In the genomic region with DNA sequence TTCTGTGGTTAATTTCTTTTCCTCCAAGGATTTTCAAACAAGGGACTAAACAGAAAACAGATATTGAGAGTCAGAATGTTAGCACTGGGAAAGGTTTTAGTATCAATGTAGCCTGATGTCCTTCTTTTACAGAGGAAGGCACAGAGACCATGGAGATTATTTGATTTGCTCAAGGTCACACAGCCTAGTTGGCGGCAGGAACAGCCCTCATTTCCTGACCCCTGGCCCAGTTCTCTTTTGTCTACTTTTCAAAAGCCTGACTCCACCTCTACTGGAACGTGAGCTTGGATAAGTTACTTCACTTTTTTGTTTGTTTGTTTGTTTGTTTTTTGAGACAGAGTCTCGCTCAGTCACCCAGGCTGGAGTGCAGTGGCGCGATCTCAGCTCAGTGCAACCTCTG, we compare ENCODE assay signal across 31 cellular contexts. TPM values are rescaled to one million over a fixed set of nuclear protein-coding genes. Genes with fewer than 3 reads are reported as not detected.
"Had no signal": no experiment of that assay in that cellular context is flagged by ENCODE, and none has a peak within 500 bp of the region (broad histone marks: within the 10 kb centered on the region; RNA-seq: fewer than 3 reads in every experiment).

No MANE protein-coding gene starts in this region.

- H3K36me3 ChIP-seq: SJSA1 had no signal

- H3K4me3 ChIP-seq: SJSA1 had no signal

- H3K9me3 ChIP-seq: SJSA1, SK-N-SH had no signal

- H3K27ac Mint-ChIP-seq: activated CD4-positive, alpha-beta T cell treated with anti-CD3 and anti-CD28 coated beads for 36 hours; activated CD4-positive, alpha-beta T cell treated with anti-CD3 and anti-CD28 coated beads, Interleukin-2, amount 10 ng/mL, durations not matched to agents 7 days and 5 days; activated CD8-positive, alpha-beta T cell treated with anti-CD3 and anti-CD28 coated beads, Interleukin-2, amount 10 ng/mL, durations not matched to agents 7 days and 5 days; activated naive CD4-positive, alpha-beta T cell treated with anti-CD3 and anti-CD28 coated beads, Interleukin-2, amount 10 ng/mL, durations not matched to agents 7 days and 5 days; activated naive CD8-positive, alpha-beta T cell; activated naive CD8-positive, alpha-beta T cell treated with anti-CD3 and anti-CD28 coated beads, Interleukin-2, amount 50 U/mL, for 24 hours; brain; T-helper 1 cell treated with Interleukin-12 subunit alpha and Interleukin-12 subunit beta and Interleukin-4 antibody, amounts not matched to agents 30 μg/mL and 1 μg/mL, for 36 hours; T-helper 2 cell treated with Interferon-gamma antibody and Interleukin-4, amounts not matched to agents 5 μg/mL and 100 μg/mL, for 36 hours had no signal

- ATAC-seq: activated CD4-positive, alpha-beta T cell treated with anti-CD3 and anti-CD28 coated beads for 36 hours; activated CD4-positive, CD25-positive, alpha-beta regulatory T cell treated with anti-CD3 and anti-CD28 coated beads, Interleukin-2, amount 50 U/mL, for 24 hours; activated CD8-positive, alpha-beta T cell treated with anti-CD3 and anti-CD28 coated beads, Interleukin-2, amount 10 ng/mL, durations not matched to agents 7 days and 5 days; activated naive CD8-positive, alpha-beta T cell treated with anti-CD3 and anti-CD28 coated beads, Interleukin-2, amount 50 U/mL, for 24 hours had no signal

- H3K27ac ChIP-seq: SJSA1 had no signal

- H3K36me3 Mint-ChIP-seq: activated naive CD4-positive, alpha-beta T cell treated with anti-CD3 and anti-CD28 coated beads, Interleukin-2, amount 10 ng/mL, durations not matched to agents 7 days and 5 days; activated naive CD8-positive, alpha-beta T cell; brain had no signal

- H3K9me3 Mint-ChIP-seq: activated CD4-positive, alpha-beta T cell treated with anti-CD3 and anti-CD28 coated beads, Interleukin-2, amount 10 ng/mL, durations not matched to agents 7 days and 5 days; activated naive CD4-positive, alpha-beta T cell treated with anti-CD3 and anti-CD28 coated beads, Interleukin-2, amount 10 ng/mL, durations not matched to agents 7 days and 5 days; activated naive CD8-positive, alpha-beta T cell treated with anti-CD3 and anti-CD28 coated beads, Interleukin-2, amount 50 U/mL, for 24 hours; brain; T-helper 1 cell treated with Interleukin-12 subunit alpha and Interleukin-12 subunit beta and Interleukin-4 antibody, amounts not matched to agents 30 μg/mL and 1 μg/mL, for 36 hours; T-helper 2 cell treated with Interferon-gamma antibody and Interleukin-4, amounts not matched to agents 5 μg/mL and 100 μg/mL, for 36 hours had no signal

- H3K4me1 Mint-ChIP-seq: activated CD4-positive, alpha-beta T cell treated with anti-CD3 and anti-CD28 coated beads for 36 hours; activated CD4-positive, alpha-beta T cell treated with anti-CD3 and anti-CD28 coated beads, Interleukin-2, amount 10 ng/mL, durations not matched to agents 7 days and 5 days; activated naive CD4-positive, alpha-beta T cell treated with anti-CD3 and anti-CD28 coated beads, Interleukin-2, amount 10 ng/mL, durations not matched to agents 7 days and 5 days; activated naive CD8-positive, alpha-beta T cell treated with anti-CD3 and anti-CD28 coated beads, Interleukin-2, amount 50 U/mL, for 24 hours; brain had no signal

- DNase-seq: activated CD4-positive, alpha-beta T cell treated with anti-CD3 and anti-CD28 coated beads for 36 hours; activated CD4-positive, alpha-beta T cell treated with anti-CD3 and anti-CD28 coated beads, Interleukin-2, amount 10 ng/mL, durations not matched to agents 7 days and 5 days; activated CD4-positive, alpha-beta T cell treated with anti-CD3 and anti-CD28 coated beads, Interleukin-2, amount 50 U/mL, for 48 hours; activated CD8-positive, alpha-beta memory T cell treated with anti-CD3 and anti-CD28 coated beads, Interleukin-2, amount 50 U/mL, for 48 hours; activated CD8-positive, alpha-beta T cell treated with anti-CD3 and anti-CD28 coated beads, Interleukin-2, amount 10 ng/mL, durations not matched to agents 7 days and 5 days; activated effector memory CD4-positive, alpha-beta T cell treated with Interleukin-2 at 50 U/mL for 16 hours; activated naive CD4-positive, alpha-beta T cell treated with anti-CD3 and anti-CD28 coated beads, Interleukin-2, amount 10 ng/mL, durations not matched to agents 7 days and 5 days; activated naive CD8-positive, alpha-beta T cell treated with anti-CD3 and anti-CD28 coated beads, Interleukin-2, amount 50 U/mL, for 24 hours; activated T-cell treated with anti-CD3 and anti-CD28 coated beads, Interleukin-2, amount 50 U/mL, for 48 hours; caudate nucleus; Karpas-422; KBM-7; NCI-H1048; NCI-H1105 treated with DMSO at 0.1 percent for 48 hours; NCI-H1436 treated with DMSO at 0.1 percent for 48 hours; NCI-H187; NCI-H2029 treated with DMSO at 0.1 percent for 48 hours; NCI-H2107; NCI-H2171; NCI-H510A; NCI-H526; NCI-H748 treated with DMSO at 0.1 percent for 48 hours; OCI-M1; SHP77 treated with DMSO at 0.1 percent for 48 hours; SK-N-SH had no signal

- H3K4me3 Mint-ChIP-seq: activated CD4-positive, alpha-beta T cell treated with anti-CD3 and anti-CD28 coated beads for 36 hours; activated CD4-positive, alpha-beta T cell treated with anti-CD3 and anti-CD28 coated beads, Interleukin-2, amount 10 ng/mL, durations not matched to agents 7 days and 5 days; activated CD8-positive, alpha-beta T cell treated with anti-CD3 and anti-CD28 coated beads, Interleukin-2, amount 10 ng/mL, durations not matched to agents 7 days and 5 days; activated naive CD4-positive, alpha-beta T cell treated with anti-CD3 and anti-CD28 coated beads, Interleukin-2, amount 10 ng/mL, durations not matched to agents 7 days and 5 days; activated naive CD8-positive, alpha-beta T cell; activated naive CD8-positive, alpha-beta T cell treated with anti-CD3 and anti-CD28 coated beads, Interleukin-2, amount 50 U/mL, for 24 hours; brain; T-helper 1 cell treated with Interleukin-12 subunit alpha and Interleukin-12 subunit beta and Interleukin-4 antibody, amounts not matched to agents 30 μg/mL and 1 μg/mL, for 36 hours; T-helper 2 cell treated with Interferon-gamma antibody and Interleukin-4, amounts not matched to agents 5 μg/mL and 100 μg/mL, for 36 hours had no signal

- H3K4me1 ChIP-seq: SJSA1 had no signal

RNA-seq across cellular contexts. Expression of a gene that starts 6.6 kb away (rescaled TPM):
- total RNA-seq: activated CD4-positive, alpha-beta T cell treated with anti-CD3 and anti-CD28 coated beads, Interleukin-2, amount 10 ng/mL, durations not matched to agents 7 days and 5 days; activated CD8-positive, alpha-beta T cell treated with anti-CD3 and anti-CD28 coated beads, Interleukin-2, amount 10 ng/mL, durations not matched to agents 7 days and 5 days; SJSA1 had no signal
